16 cellular contexts compared by ENCODE assay signal in genomic region chr17:812638-813204, GRCh38.
"Had no signal": no experiment of that assay in that cellular context is flagged by ENCODE, and none has a peak within 500 bp of the region (broad histone marks: within the 10 kb centered on the region; RNA-seq: fewer than 3 reads in every experiment).

No MANE protein-coding gene starts in this region.

- H3K36me3 Mint-ChIP-seq: activated naive CD8-positive, alpha-beta T cell; natural killer cell had no signal

- H3K9me3 ChIP-seq: mucosa of descending colon, ovary, testis, uterus had no signal

- H3K27ac ChIP-seq: ovary, testis, uterus had no signal

- ATAC-seq: mucosa of descending colon; stimulated activated naive CD8-positive, alpha-beta T cell treated with anti-CD3 and anti-CD28 coated beads, Interleukin-15, amount 100 ng/mL, for 72 hours had no signal

- H3K4me3 ChIP-seq: mucosa of descending colon, ovary, testis, uterus had no signal

- H3K4me1 ChIP-seq: testis, uterus had no signal

- DNase-seq: activated CD4-positive, alpha-beta T cell treated with anti-CD3 and anti-CD28 coated beads, Interleukin-2, amount 10 ng/mL, durations not matched to agents 7 days and 5 days; activated CD4-positive, CD25-positive, alpha-beta regulatory T cell; anterior cingulate cortex; endodermal cell; head of caudate nucleus; mammary epithelial cell; mucosa of descending colon; natural killer cell; ovary; stimulated activated CD4-positive, alpha-beta T cell treated with anti-CD3 and anti-CD28 coated beads, Interleukin-15, amount 100 ng/mL, for 24 hours; stimulated activated CD4-positive, alpha-beta T cell treated with anti-CD3 and anti-CD28 coated beads, Interleukin-4, amount 100 ng/mL, for 24 hours; stimulated activated naive CD8-positive, alpha-beta T cell treated with anti-CD3 and anti-CD28 coated beads, Interleukin-15, amount 100 ng/mL, for 72 hours; T-helper 2 cell; testis; uterus had no signal

- H3K4me1 Mint-ChIP-seq: activated CD4-positive, alpha-beta T cell treated with anti-CD3 and anti-CD28 coated beads, Interleukin-2, amount 10 ng/mL, durations not matched to agents 7 days and 5 days; endodermal cell; natural killer cell; stimulated activated naive CD8-positive, alpha-beta T cell treated with anti-CD3 and anti-CD28 coated beads, Interleukin-15, amount 100 ng/mL, for 72 hours had no signal

- H3K27me3 Mint-ChIP-seq: activated CD4-positive, alpha-beta T cell treated with anti-CD3 and anti-CD28 coated beads, Interleukin-2, amount 10 ng/mL, durations not matched to agents 7 days and 5 days had no signal

- H3K27me3 ChIP-seq: ovary, testis, uterus had no signal

- H3K9me3 Mint-ChIP-seq: natural killer cell had no signal

- H3K27ac Mint-ChIP-seq: activated CD4-positive, alpha-beta T cell treated with anti-CD3 and anti-CD28 coated beads, Interleukin-2, amount 10 ng/mL, durations not matched to agents 7 days and 5 days; activated naive CD8-positive, alpha-beta T cell; natural killer cell; stimulated activated naive CD8-positive, alpha-beta T cell treated with anti-CD3 and anti-CD28 coated beads, Interleukin-15, amount 100 ng/mL, for 72 hours had no signal

- H3K4me3 Mint-ChIP-seq: activated CD4-positive, alpha-beta T cell treated with anti-CD3 and anti-CD28 coated beads, Interleukin-2, amount 10 ng/mL, durations not matched to agents 7 days and 5 days; activated naive CD8-positive, alpha-beta T cell; endodermal cell; natural killer cell; stimulated activated naive CD8-positive, alpha-beta T cell treated with anti-CD3 and anti-CD28 coated beads, Interleukin-15, amount 100 ng/mL, for 72 hours had no signal

- H3K36me3 ChIP-seq: ovary, uterus had no signal
